In genomic region chr13:42173789-42174343, GRCh38 we compare ENCODE assay signal across 20 cellular contexts.
DNase-seq lines count a peak whose midpoint lies in the region; ATAC-seq, FAIRE-seq and TF ChIP-seq lines count a peak whose summit lies in the region.
"Had no signal": no experiment of that assay in that cellular context is flagged by ENCODE, and none has a peak within 500 bp of the region (broad histone marks: within the 10 kb centered on the region; RNA-seq: fewer than 3 reads in every experiment).

No MANE protein-coding gene starts in this region.

- no peak overlapping the region for H3K23ac ChIP-seq in mesendoderm (ENCODE audit: low read length)

- CTCF ChIA-PET in HEK293 (lab: Yijun Ruan, JAX): no interaction called here
- CTCF ChIA-PET in K562 (lab: Yijun Ruan, JAX; ENCODE audit: low intra/inter-chr PET ratio): no interaction called here

- H2AK5ac ChIP-seq in mesendoderm (ENCODE audit: low read length): no peak overlapping the region

- no peaks in the 10 kb centered on the region for H3K9me3 Mint-ChIP-seq in endodermal cell

- H4K5ac ChIP-seq in mesendoderm (ENCODE audit: low read length): no peak overlapping the region

- H3K36me3 ChIP-seq in HEK293 (ENCODE audit: control insufficient read depth in 2 of 2, insufficient read depth in 1 of 2, low read length in 2 of 2) (no peaks in the 10 kb centered on the region; a peak in 1 of 3 replicates), K562 (ENCODE audit: control insufficient read depth, insufficient read depth, low read length) (peaks cover 2% of the 10 kb centered on the region; the same call in 1 of the 3 replicates), mesendoderm (ENCODE audit: control insufficient read depth, insufficient read depth, low read length) (no peaks in the 10 kb centered on the region), endodermal cell (ENCODE audit: control insufficient read depth, insufficient read depth, low read length) (peaks cover 12% of the 10 kb centered on the region)

- no peaks in the 10 kb centered on the region for H3K79me1 ChIP-seq in mesendoderm (ENCODE audit: low read length)

- no peak overlapping the region for H3K56ac ChIP-seq in mesendoderm (ENCODE audit: low read length)

- no peak overlapping the region for H4K8ac ChIP-seq in mesendoderm (ENCODE audit: low read depth, low read length)

- in situ Hi-C loops in K562 (cut with MboI): no loop called here

- TF ChIP-seq RAD21 in K562 (CRISPR knock-in tag; conservative IDR thresholded peaks at IDR 0.05 in 1 of 2, IDR thresholded peaks at IDR 0.05 in 1 of 2): no peak

- peak overlapping the region; percentile 81 for H2AFZ ChIP-seq in K562 (ENCODE audit: low read depth, low read length)

- H3K4me2 ChIP-seq in K562 (ENCODE audit: insufficient read depth, low read length) (peak overlapping the region; percentile 50; the same call in 1 of the 2 replicates), mesendoderm (ENCODE audit: low read length) (no peak overlapping the region)

- TF ChIP-seq CTCF in HEK293 (tag by site-specific recombination; IDR thresholded peaks at IDR 0.05): no peak
- no peak for TF ChIP-seq CTCF in K562 (IDR thresholded peaks at IDR 0.05 in 2 of 3, conservative IDR thresholded peaks at IDR 0.05 in 1 of 3; ENCODE audit: insufficient read depth in 2 of 3, low read depth in 1 of 3, low read length in 3 of 3)
- TF ChIP-seq CTCF in endodermal cell (conservative IDR thresholded peaks at IDR 0.05): no peak

- no peak overlapping the region for H2BK5ac ChIP-seq in mesendoderm (ENCODE audit: low read length)

- H4K20me1 ChIP-seq in K562 (replicated peaks; ENCODE audit: control insufficient read depth, insufficient read depth, low read length): no peaks in the 10 kb centered on the region

- no peak overlapping the region for H3K27ac Mint-ChIP-seq in endodermal cell

- FAIRE-seq in K562 (lab: Jason Lieb, UNC): no peak

- H3K79me2 ChIP-seq in K562 (ENCODE audit: control insufficient read depth, insufficient read depth, low read length): no peaks in the 10 kb centered on the region
- H3K79me2 ChIP-seq in mesendoderm (ENCODE audit: control insufficient read depth, insufficient read depth, low read length): no peaks in the 10 kb centered on the region

- H3K27me3 ChIP-seq in K562 (ENCODE audit: control insufficient read depth in 2 of 2, insufficient read depth in 2 of 2, low read length in 2 of 2) (no peaks in the 10 kb centered on the region), mesendoderm (ENCODE audit: insufficient read depth, low read length, poor library complexity) (no peaks in the 10 kb centered on the region), endodermal cell (ENCODE audit: control insufficient read depth, insufficient read depth, low read length, poor library complexity, severe bottlenecking) (no peaks in the 10 kb centered on the region)

- H3K9ac ChIP-seq in K562 (ENCODE audit: insufficient read depth in 1 of 2, low read depth in 2 of 2, low read length in 2 of 2): peak overlapping the region in 1 of 2 experiments; percentile 37; a peak in 1 of 4 replicates
- H3K9ac ChIP-seq in mesendoderm (ENCODE audit: low read length): no peak overlapping the region
- no peak overlapping the region for H3K9ac ChIP-seq in endodermal cell (ENCODE audit: extremely low read depth, low read length, poor library complexity, severe bottlenecking)

- BruUV-seq in K562 (replicated peaks; lab: Mats Ljungman, UMichigan): no TSS peak

- H3K4me3 ChIP-seq in HEK293 (ENCODE audit: low read depth, low read length) (no peak overlapping the region), K562 (no peak overlapping the region), mesendoderm (ENCODE audit: low read length) (no peak overlapping the region), endodermal cell (ENCODE audit: low read length) (no peak overlapping the region)

- H2BK120ac ChIP-seq in mesendoderm (ENCODE audit: low read depth, low read length): no peak overlapping the region

- H3K36me3 Mint-ChIP-seq in endodermal cell (ENCODE audit: low read depth): peaks cover 18% of the 10 kb centered on the region

- WGBS in K562 (ENCODE audit: insufficient coverage, low coverage, missing lambda C conversion rate): 77% methylated on average over 2 of the region's 4 CpGs
- WGBS in mesendoderm (ENCODE audit: extremely low coverage, insufficient coverage, low lambda C conversion rate): no CpG with 5 or more reads among the region's 4 CpGs
- WGBS in endodermal cell (ENCODE audit: insufficient coverage in 1 of 2, insufficient read length in 1 of 2), 2 experiments: no CpG with 5 or more reads among the region's 4 CpGs

- peak in 1 of 4 experiments; percentile 4 for DNase-seq in K562 (ENCODE audit: extremely low read depth in 1 of 4, low spot score in 3 of 4)
- peak; percentile 26 for DNase-seq in mesendoderm
- DNase-seq in endodermal cell: no peak
- DNase-seq in activated CD4-positive, alpha-beta T cell treated with anti-CD3 and anti-CD28 coated beads, Interleukin-2, amount 50 U/mL, for 1 hour: no peak
- DNase-seq: ACHN, AML-193, DMS79 treated with DMSO at 0.1 percent for 48 hours, H7, KG1, MV-4-11, NCI-H187, NCI-H2107, NCI-H510A, NCI-H748 treated with DMSO at 0.1 percent for 48 hours, PC-3, RPMI8226, SHP77 treated with DMSO at 0.1 percent for 48 hours had no signal

- H3K9me1 ChIP-seq in K562 (ENCODE audit: control insufficient read depth, insufficient read depth, low read length): no peaks in the 10 kb centered on the region

- TF ChIP-seq EP300 in K562 (IDR thresholded peaks at IDR 0.05; ENCODE audit: low read length): no peak

- H3K4me1 Mint-ChIP-seq in endodermal cell: peaks cover 4% of the 10 kb centered on the region

- intact Hi-C loops in K562 (cut with micrococcal nuclease): loop anchor here (5.0 kb wide), 1 partner anchor 98 kb away; the partner anchor contains the start of gene AKAP11

- POLR2A ChIA-PET in HEK293 (lab: Yijun Ruan, JAX): no interaction called here
- POLR2A ChIA-PET in K562 (lab: Yijun Ruan, JAX): interaction anchor here (0.9 kb wide), 1 partner anchor 13 kb away, joined by 3 read pairs; no protein-coding TSS in a partner anchor

- no peak overlapping the region for H3K18ac ChIP-seq in mesendoderm (ENCODE audit: low read length)

- H3K27ac ChIP-seq in HEK293 (ENCODE audit: extremely low read depth, low read depth, low read length) (no peak overlapping the region), K562 (ENCODE audit: extremely low read depth, low read depth, low read length) (peak overlapping the region; percentile 75), mesendoderm (ENCODE audit: low read depth, low read length) (no peak overlapping the region), endodermal cell (ENCODE audit: low read depth, low read length) (no peak overlapping the region)

- no peaks in the 10 kb centered on the region for H3K9me3 ChIP-seq in HEK293 (ENCODE audit: control insufficient read depth, insufficient read depth, low read depth, low read length)
- H3K9me3 ChIP-seq in K562 (replicated peaks; ENCODE audit: control insufficient read depth, insufficient read depth, low read depth, low read length): no peaks in the 10 kb centered on the region
- H3K9me3 ChIP-seq in endodermal cell (ENCODE audit: control insufficient read depth, low read length): no peaks in the 10 kb centered on the region

- ATAC-seq in K562 (no peak; the same call in 2 of the 3 replicates), HG03520 (IDR thresholded peaks at IDR 0.05; ENCODE audit: unreplicated experiment) (no peak), GM18502 (IDR thresholded peaks at IDR 0.05; ENCODE audit: poor library complexity, unreplicated experiment) (no peak)
- ATAC-seq: PC-3 had no signal

- no peak for TF ChIP-seq POLR2A in K562 (conservative IDR thresholded peaks at IDR 0.05)

- no peaks in the 10 kb centered on the region for H3K27me3 Mint-ChIP-seq in endodermal cell (ENCODE audit: insufficient read depth)

- no peak overlapping the region for H3K4ac ChIP-seq in mesendoderm (ENCODE audit: low read depth, low read length)

- H3K4me3 Mint-ChIP-seq in endodermal cell: no peak overlapping the region

- H3K4me1 ChIP-seq in HEK293 (ENCODE audit: control insufficient read depth, insufficient read depth, low read length): no peaks in the 10 kb centered on the region
- H3K4me1 ChIP-seq in K562 (replicated peaks in 1 of 2; ENCODE audit: control insufficient read depth in 2 of 2, insufficient read depth in 2 of 2, low read length in 2 of 2): peaks cover 0 to 10% of the 10 kb centered on the region in 2 experiments; a peak in 2 of 5 replicates
- H3K4me1 ChIP-seq in mesendoderm (ENCODE audit: control insufficient read depth, low read depth, low read length): no peaks in the 10 kb centered on the region
- no peaks in the 10 kb centered on the region for H3K4me1 ChIP-seq in endodermal cell (ENCODE audit: control insufficient read depth, insufficient read depth, low read length)

- no peak overlapping the region for H2BK15ac ChIP-seq in mesendoderm (replicated peaks; ENCODE audit: low read depth)

TF ChIP-seq in HEK293, 187 proteins besides CTCF, POLR2A, EP300 and RAD21 (continues in another document):
- TF ChIP-seq ZNF513 (tag by site-specific recombination; IDR thresholded peaks at IDR 0.05): no peak

TF ChIP-seq in K562, 482 proteins besides CTCF, POLR2A, EP300 and RAD21 (continues in another document):
- TF ChIP-seq CTCFL (IDR thresholded peaks at IDR 0.05; ENCODE audit: borderline replicate concordance, insufficient read depth, low read depth, low read length, poor library complexity, severe bottlenecking): no peak

Comparison
In these comparisons a context has a peak if more than half of its experiments do, and no peak if none do; other contexts are left out.
1. Of the 44 proteins assayed by ChIP-seq in both K562 and HEK293: peak only in K562: ZEB2 and ZNF175; only in HEK293: none; in both: PRDM10; in neither: 41.